1 cellular context compared by ENCODE assay signal in the genomic region with DNA sequence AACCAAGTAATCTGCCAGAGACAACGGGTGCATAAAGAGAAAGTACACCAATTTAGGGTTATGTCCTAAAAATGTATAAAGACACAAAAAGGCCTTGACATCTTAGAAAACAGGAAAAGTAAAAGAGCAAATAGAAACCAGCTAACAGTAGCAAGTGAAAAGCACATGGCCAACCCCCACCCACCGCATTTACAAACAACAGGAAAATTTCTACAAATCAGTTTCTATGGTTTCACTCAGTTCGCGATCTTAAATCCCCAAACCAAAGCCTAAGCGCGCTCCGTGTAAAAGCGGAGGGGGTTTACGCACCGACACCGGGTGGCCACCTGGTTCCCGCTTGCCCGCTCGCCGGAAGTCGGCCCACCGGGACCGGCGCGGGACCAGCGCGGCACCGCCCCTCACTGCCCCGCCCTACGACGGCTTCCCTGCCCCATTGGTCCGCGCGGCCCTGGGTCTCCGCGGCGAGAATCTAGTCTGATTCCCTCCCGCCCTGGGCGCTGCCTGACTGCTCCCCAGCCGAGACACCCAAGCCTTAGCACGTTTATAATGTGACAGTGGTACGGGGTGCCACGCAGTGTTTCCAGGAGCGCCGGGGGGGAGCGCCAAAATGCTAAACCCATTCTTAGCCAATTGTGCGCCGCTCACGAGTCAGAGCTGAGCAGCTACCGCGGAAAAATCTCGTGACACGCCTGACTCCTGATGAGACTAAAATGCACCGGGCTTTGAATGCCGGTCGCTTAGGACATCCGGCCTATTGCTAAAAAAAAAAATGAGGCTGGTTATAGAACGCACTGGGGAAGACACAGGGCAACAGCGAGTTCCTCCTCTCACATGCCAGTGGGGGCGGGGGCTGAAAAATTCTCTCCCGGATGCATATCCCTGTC.
TF ChIP-seq lines count a peak whose summit lies in the region.

A gene (minus strand): TSS at position 362 of the 884 bp plus-strand sequence. CDS start 2,802 bp downstream, outside the sequence.

TF ChIP-seq in A549, 52 proteins besides CTCF, POLR2A, EP300 and RAD21 (continued from another document):
- TF ChIP-seq, protein P1, sequence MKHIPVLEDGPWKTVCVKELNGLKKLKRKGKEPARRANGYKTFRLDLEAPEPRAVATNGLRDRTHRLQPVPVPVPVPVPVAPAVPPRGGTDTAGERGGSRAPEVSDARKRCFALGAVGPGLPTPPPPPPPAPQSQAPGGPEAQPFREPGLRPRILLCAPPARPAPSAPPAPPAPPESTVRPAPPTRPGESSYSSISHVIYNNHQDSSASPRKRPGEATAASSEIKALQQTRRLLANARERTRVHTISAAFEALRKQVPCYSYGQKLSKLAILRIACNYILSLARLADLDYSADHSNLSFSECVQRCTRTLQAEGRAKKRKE (CRISPR knock-in tag; IDR thresholded peaks at IDR 0.05; ENCODE audit: low read depth), result no peak
- TF ChIP-seq KDM5A (IDR thresholded peaks at IDR 0.05) (no peak), POLR2AphosphoS2 (conservative IDR thresholded peaks at IDR 0.05; ENCODE audit: low read length) (no peak), EHMT2 (IDR thresholded peaks at IDR 0.05; ENCODE audit: low read depth) (no peak), SREBF2 (IDR thresholded peaks at IDR 0.05) (no peak), TP53 (CRISPR knock-in tag; IDR thresholded peaks at IDR 0.05) (no peak), CBX2 (IDR thresholded peaks at IDR 0.05; ENCODE audit: borderline replicate concordance, low read depth) (no peak), EHF (CRISPR knock-in tag; IDR thresholded peaks at IDR 0.05) (no peak), RARB (CRISPR knock-in tag; IDR thresholded peaks at IDR 0.05) (no peak), RCOR1 (IDR thresholded peaks at IDR 0.05; ENCODE audit: low read depth, low read length) (no peak), FOSB (CRISPR knock-in tag; IDR thresholded peaks at IDR 0.05) (0 out of 2 replicates have a peak, but pooled peaks have one; percentile 43), TFCP2L1 (CRISPR knock-in tag; IDR thresholded peaks at IDR 0.05) (0 out of 2 replicates have a peak, but pooled peaks have one; percentile 36), NPAS2 (CRISPR knock-in tag; IDR thresholded peaks at IDR 0.05; ENCODE audit: borderline replicate concordance) (no peak), BHLHE40 (IDR thresholded peaks at IDR 0.05; ENCODE audit: low read depth, low read length) (no peak), FOSL2 (IDR thresholded peaks at IDR 0.05) (no peak), FOSL2 (CRISPR knock-in tag; IDR thresholded peaks at IDR 0.05) (no peak), CHD4 (IDR thresholded peaks at IDR 0.05; ENCODE audit: borderline replicate concordance) (no peak), ESRRA (IDR thresholded peaks at IDR 0.05; ENCODE audit: borderline replicate concordance, low read length) (no peak), KDM1A (IDR thresholded peaks at IDR 0.05; ENCODE audit: low read depth) (no peak), NFE2L2 (conservative IDR thresholded peaks at IDR 0.05; ENCODE audit: low read length) (no peak), CBX8 (IDR thresholded peaks at IDR 0.05) (no peak)
- TF ChIP-seq, protein P2, sequence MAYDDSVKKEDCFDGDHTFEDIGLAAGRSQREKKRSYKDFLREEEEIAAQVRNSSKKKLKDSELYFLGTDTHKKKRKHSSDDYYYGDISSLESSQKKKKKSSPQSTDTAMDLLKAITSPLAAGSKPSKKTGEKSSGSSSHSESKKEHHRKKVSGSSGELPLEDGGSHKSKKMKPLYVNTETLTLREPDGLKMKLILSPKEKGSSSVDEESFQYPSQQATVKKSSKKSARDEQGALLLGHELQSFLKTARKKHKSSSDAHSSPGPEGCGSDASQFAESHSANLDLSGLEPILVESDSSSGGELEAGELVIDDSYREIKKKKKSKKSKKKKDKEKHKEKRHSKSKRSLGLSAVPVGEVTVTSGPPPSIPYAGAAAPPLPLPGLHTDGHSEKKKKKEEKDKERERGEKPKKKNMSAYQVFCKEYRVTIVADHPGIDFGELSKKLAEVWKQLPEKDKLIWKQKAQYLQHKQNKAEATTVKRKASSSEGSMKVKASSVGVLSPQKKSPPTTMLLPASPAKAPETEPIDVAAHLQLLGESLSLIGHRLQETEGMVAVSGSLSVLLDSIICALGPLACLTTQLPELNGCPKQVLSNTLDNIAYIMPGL (CRISPR knock-in tag; IDR thresholded peaks at IDR 0.05; ENCODE audit: borderline replicate concordance), result no peak
- TF ChIP-seq, protein P3, sequence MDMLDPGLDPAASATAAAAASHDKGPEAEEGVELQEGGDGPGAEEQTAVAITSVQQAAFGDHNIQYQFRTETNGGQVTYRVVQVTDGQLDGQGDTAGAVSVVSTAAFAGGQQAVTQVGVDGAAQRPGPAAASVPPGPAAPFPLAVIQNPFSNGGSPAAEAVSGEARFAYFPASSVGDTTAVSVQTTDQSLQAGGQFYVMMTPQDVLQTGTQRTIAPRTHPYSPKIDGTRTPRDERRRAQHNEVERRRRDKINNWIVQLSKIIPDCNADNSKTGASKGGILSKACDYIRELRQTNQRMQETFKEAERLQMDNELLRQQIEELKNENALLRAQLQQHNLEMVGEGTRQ (IDR thresholded peaks at IDR 0.05), result no peak
- TF ChIP-seq, protein P4, sequence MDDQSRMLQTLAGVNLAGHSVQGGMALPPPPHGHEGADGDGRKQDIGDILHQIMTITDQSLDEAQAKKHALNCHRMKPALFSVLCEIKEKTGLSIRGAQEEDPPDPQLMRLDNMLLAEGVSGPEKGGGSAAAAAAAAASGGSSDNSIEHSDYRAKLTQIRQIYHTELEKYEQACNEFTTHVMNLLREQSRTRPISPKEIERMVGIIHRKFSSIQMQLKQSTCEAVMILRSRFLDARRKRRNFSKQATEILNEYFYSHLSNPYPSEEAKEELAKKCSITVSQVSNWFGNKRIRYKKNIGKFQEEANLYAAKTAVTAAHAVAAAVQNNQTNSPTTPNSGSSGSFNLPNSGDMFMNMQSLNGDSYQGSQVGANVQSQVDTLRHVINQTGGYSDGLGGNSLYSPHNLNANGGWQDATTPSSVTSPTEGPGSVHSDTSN (IDR thresholded peaks at IDR 0.05), result no peak
- TF ChIP-seq, protein P5, sequence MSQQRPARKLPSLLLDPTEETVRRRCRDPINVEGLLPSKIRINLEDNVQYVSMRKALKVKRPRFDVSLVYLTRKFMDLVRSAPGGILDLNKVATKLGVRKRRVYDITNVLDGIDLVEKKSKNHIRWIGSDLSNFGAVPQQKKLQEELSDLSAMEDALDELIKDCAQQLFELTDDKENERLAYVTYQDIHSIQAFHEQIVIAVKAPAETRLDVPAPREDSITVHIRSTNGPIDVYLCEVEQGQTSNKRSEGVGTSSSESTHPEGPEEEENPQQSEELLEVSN (IDR thresholded peaks at IDR 0.05; ENCODE audit: borderline replicate concordance, low read depth), result peak; percentile 63
